8 cellular contexts compared by ENCODE assay signal in genomic region chr1:45303582-45304310, GRCh38. TPM values are rescaled to one million over a fixed set of nuclear protein-coding genes. Genes with fewer than 3 reads are reported as not detected.
DNase-seq lines count a peak whose midpoint lies in the region; ATAC-seq and TF ChIP-seq lines count a peak whose summit lies in the region.

No MANE protein-coding gene starts in this region.

- H3K27me3 Mint-ChIP-seq in Calu3 (ENCODE audit: unreplicated experiment) = no peaks in the 10 kb centered on the region
- no peaks in the 10 kb centered on the region for H3K27me3 Mint-ChIP-seq in endodermal cell (ENCODE audit: insufficient read depth)

- H3K4me3 Mint-ChIP-seq in Calu3 (ENCODE audit: low read depth, unreplicated experiment) (peak overlapping the region; percentile 81), endodermal cell (peak overlapping the region; percentile 83)

- H3K36me3 ChIP-seq in endodermal cell (ENCODE audit: control insufficient read depth, insufficient read depth, low read length) (no peaks in the 10 kb centered on the region), mesodermal cell (ENCODE audit: control insufficient read depth, insufficient read depth, low read length) (no peaks in the 10 kb centered on the region)

- peak overlapping the region; percentile 65 for H3K9ac ChIP-seq in endodermal cell (ENCODE audit: extremely low read depth, low read length, poor library complexity, severe bottlenecking)

- TSS peak; percentile 96 for BruUV-seq in Calu3 (replicated peaks; lab: Mats Ljungman, UMichigan)

- DNase-seq in Calu3 (peak; percentile 94), HUDEP-2 (lab: John Stamatoyannopoulos, UW; ENCODE audit: unreplicated experiment in 76 of 76) (peak; percentile 60 to 99 (median 97)), NOMO-1 treated with DMSO at 0.1 percent for 48 hours (lab: John Stamatoyannopoulos, UW; ENCODE audit: unreplicated experiment) (peak; percentile 96), endodermal cell (peak; percentile 99)
- DNase-seq in activated CD8-positive, alpha-beta memory T cell treated with anti-CD3 and anti-CD28 coated beads, Interleukin-2, amount 50 U/mL, for 1 hour (ENCODE audit: extremely low read depth) = peak; percentile 94
- peak; percentile 90 for DNase-seq in stimulated activated CD8-positive, alpha-beta memory T cell treated with anti-CD3 and anti-CD28 coated beads, Interleukin-15, amount 100 ng/mL, for 24 hours (ENCODE audit: low read depth)

- H3K27ac ChIP-seq in endodermal cell (ENCODE audit: low read depth, low read length) (peak overlapping the region; percentile 84), mesodermal cell (ENCODE audit: low read depth, low read length, severe bottlenecking) (peak overlapping the region; percentile 84)

- H3K9me3 ChIP-seq in endodermal cell (ENCODE audit: control insufficient read depth, low read length) (no peaks in the 10 kb centered on the region), mesodermal cell (ENCODE audit: control insufficient read depth, low read length) (no peaks in the 10 kb centered on the region)

- peaks cover 29% of the 10 kb centered on the region for H3K36me3 Mint-ChIP-seq in Calu3 (ENCODE audit: insufficient read depth, unreplicated experiment)
- no peaks in the 10 kb centered on the region for H3K36me3 Mint-ChIP-seq in endodermal cell (ENCODE audit: low read depth)

- H3K4me1 ChIP-seq in endodermal cell (ENCODE audit: control insufficient read depth, insufficient read depth, low read length) = peaks cover 7% of the 10 kb centered on the region
- H3K4me1 ChIP-seq in mesodermal cell (ENCODE audit: control insufficient read depth, insufficient read depth, low read length, poor library complexity, severe bottlenecking) = no peaks in the 10 kb centered on the region

- H3K4me1 Mint-ChIP-seq in Calu3 (ENCODE audit: low read depth, unreplicated experiment) (peaks cover 8% of the 10 kb centered on the region), endodermal cell (peaks cover 32% of the 10 kb centered on the region)

- TF ChIP-seq CTCF in Calu3 (IDR thresholded peaks at IDR 0.05; ENCODE audit: unreplicated experiment) = peak; percentile 70
- peak; percentile 85 for TF ChIP-seq CTCF in endodermal cell (conservative IDR thresholded peaks at IDR 0.05)

- intact Hi-C loops in Calu3 (cut with micrococcal nuclease; ENCODE audit: unreplicated experiment) = loop anchor here (5.0 kb wide), 1 partner anchor 511 kb away; no protein-coding TSS in a partner anchor

- H3K4me3 ChIP-seq in endodermal cell (ENCODE audit: low read length) = peak overlapping the region; percentile 86
- H3K4me3 ChIP-seq in mesodermal cell (ENCODE audit: extremely low read depth, insufficient read depth, low read length, poor library complexity, severe bottlenecking) = peak overlapping the region; percentile 53

- WGBS in endodermal cell (ENCODE audit: insufficient coverage in 1 of 2, insufficient read length in 1 of 2), 2 experiments = 2 to 5% methylated on average over 27 to 63 of the region's 63 CpGs
- 2% methylated on average over 56 to 57 of the region's 63 CpGs for WGBS in mesodermal cell (ENCODE audit: insufficient coverage in 2 of 2), 2 experiments

- no peaks in the 10 kb centered on the region for H3K9me3 Mint-ChIP-seq in Calu3 (ENCODE audit: low read depth, unreplicated experiment)
- no peaks in the 10 kb centered on the region for H3K9me3 Mint-ChIP-seq in endodermal cell

- ATAC-seq in GM21367 (IDR thresholded peaks at IDR 0.05; ENCODE audit: unreplicated experiment) = peak; percentile 56

- CTCF ChIA-PET in Calu3 (lab: Charles Lee) = interaction anchor here (0.5 to 2.6 kb wide), 26 partner anchors 11 to 1932 kb away, joined by 3 to 30 read pairs (median 5); partner anchors contain the start of genes HECTD3, HPDL, MMACHC and MUTYH

- H3K27me3 ChIP-seq in endodermal cell (ENCODE audit: control insufficient read depth, insufficient read depth, low read length, poor library complexity, severe bottlenecking) = no peaks in the 10 kb centered on the region

- H3K27ac Mint-ChIP-seq in Calu3 (ENCODE audit: unreplicated experiment) (peak overlapping the region; percentile 78), endodermal cell (peak overlapping the region; percentile 96)

RNA-seq across cellular contexts. Expression of gene HPDL, which starts 22.9 kb away (rescaled TPM):
- 8.4 and 9.7 TPM in 2 replicates for total RNA-seq in Calu3 (2022)
- 10 to 100 TPM in 1 of 2 donors, 1 to 10 TPM in 1; 7.8 to 10.1 TPM for total RNA-seq in endodermal cell
- polyA plus RNA-seq in endodermal cell (2013, experiment 1 of 2) = 0.39 TPM
- polyA plus RNA-seq in endodermal cell (2013, experiment 2 of 2) = 0.50 TPM
- 0.29 TPM for polyA plus RNA-seq in mesodermal cell (2013, experiment 1 of 2)
- not detected for polyA plus RNA-seq in mesodermal cell (2013, experiment 2 of 2)

RNA-seq across cellular contexts. Expression of gene TOE1, which starts 36.2 kb away (rescaled TPM):
- total RNA-seq in Calu3 (2022) (14.2 TPM in 2 replicates), endodermal cell (10 to 100 TPM in 1 of 2 donors, 1 to 10 TPM in 1; 9.6 to 16.7 TPM)
- 12.1 TPM for polyA plus RNA-seq in endodermal cell (2013, experiment 1 of 2)
- polyA plus RNA-seq in endodermal cell (2013, experiment 2 of 2) = 12.0 TPM
- polyA plus RNA-seq in mesodermal cell (2013, experiment 1 of 2) = 8.5 TPM
- 7.3 TPM for polyA plus RNA-seq in mesodermal cell (2013, experiment 2 of 2)

RNA-seq across cellular contexts. Expression of gene MUTYH, which starts 36.5 kb away (rescaled TPM):
- total RNA-seq in Calu3 (2022) = 48.1 and 53.1 TPM in 2 replicates
- total RNA-seq in endodermal cell = 10 to 100 TPM; 60.5 to 60.9 TPM
- 51.0 TPM for polyA plus RNA-seq in endodermal cell (2013, experiment 1 of 2)
- 38.1 TPM for polyA plus RNA-seq in endodermal cell (2013, experiment 2 of 2)
- polyA plus RNA-seq in mesodermal cell (2013, experiment 1 of 2) = 22.3 TPM
- polyA plus RNA-seq in mesodermal cell (2013, experiment 2 of 2) = 23.0 TPM

Comparison
In these comparisons a context has a peak if more than half of its experiments do, and no peak if none do; other contexts are left out.
1. Peak in every context shown above with its lines: DNase-seq, ATAC-seq, H3K4me3 ChIP-seq and H3K27ac ChIP-seq.